In genomic region chr7:135414850-135415439, GRCh38 we compare ENCODE assay signal across 8 cellular contexts.
DNase-seq lines count a peak whose midpoint lies in the region; ATAC-seq, FAIRE-seq and TF ChIP-seq lines count a peak whose summit lies in the region.

No MANE protein-coding gene starts in this region.

- intact Hi-C loops in uterus (cut with DNase I; ENCODE audit: low total_unique reads), result no loop called here

- H3K9me3 ChIP-seq in uterus, result no peaks in the 10 kb centered on the region

- no peaks in the 10 kb centered on the region for H3K4me1 ChIP-seq in uterus

- no peaks in the 10 kb centered on the region for H3K9me3 Mint-ChIP-seq in activated naive CD8-positive, alpha-beta T cell treated with anti-CD3 and anti-CD28 coated beads, Interleukin-2, amount 50 U/mL, for 24 hours

- ATAC-seq in activated naive CD8-positive, alpha-beta T cell treated with anti-CD3 and anti-CD28 coated beads, Interleukin-2, amount 50 U/mL, for 24 hours, result no peak
- ATAC-seq in HG03108 (IDR thresholded peaks at IDR 0.05; ENCODE audit: unreplicated experiment), result no peak

- DNase-seq in CMK (ENCODE audit: low read depth) (peak; percentile 66), GM18507 (ENCODE audit: extremely low spot score, insufficient read length, low read depth) (no peak), NCI-H460 (ENCODE audit: extremely low read depth, low read depth) (peak; percentile 62), kidney glomerular epithelial cell (lab: John Stamatoyannopoulos, UW) (peak; percentile 10), uterus (no peak), NCI-H510A (lab: John Stamatoyannopoulos, UW) (no peak)
- peak; percentile 34 for DNase-seq in activated naive CD8-positive, alpha-beta T cell treated with anti-CD3 and anti-CD28 coated beads, Interleukin-2, amount 50 U/mL, for 24 hours

- no peak for TF ChIP-seq POLR2A in uterus (IDR thresholded peaks at IDR 0.05)

- H3K4me1 Mint-ChIP-seq in activated naive CD8-positive, alpha-beta T cell treated with anti-CD3 and anti-CD28 coated beads, Interleukin-2, amount 50 U/mL, for 24 hours, result peaks cover 4% of the 10 kb centered on the region

- no peak overlapping the region for H3K27ac ChIP-seq in uterus

- no peak overlapping the region for H3K4me3 Mint-ChIP-seq in activated naive CD8-positive, alpha-beta T cell treated with anti-CD3 and anti-CD28 coated beads, Interleukin-2, amount 50 U/mL, for 24 hours

- no peak overlapping the region for H3K4me3 ChIP-seq in uterus

- no peak overlapping the region for H3K27ac Mint-ChIP-seq in activated naive CD8-positive, alpha-beta T cell treated with anti-CD3 and anti-CD28 coated beads, Interleukin-2, amount 50 U/mL, for 24 hours

- H3K36me3 Mint-ChIP-seq in activated naive CD8-positive, alpha-beta T cell treated with anti-CD3 and anti-CD28 coated beads, Interleukin-2, amount 50 U/mL, for 24 hours (ENCODE audit: low read depth), result peaks cover 21% of the 10 kb centered on the region

- no peaks in the 10 kb centered on the region for H3K36me3 ChIP-seq in uterus

- no peaks in the 10 kb centered on the region for H3K27me3 Mint-ChIP-seq in activated naive CD8-positive, alpha-beta T cell treated with anti-CD3 and anti-CD28 coated beads, Interleukin-2, amount 50 U/mL, for 24 hours

- TF ChIP-seq CTCF in uterus (IDR thresholded peaks at IDR 0.05), result peak in 3 of 4 experiments; percentile 9 to 30 (median 12)

- no peaks in the 10 kb centered on the region for H3K27me3 ChIP-seq in uterus

- FAIRE-seq in GM18507 (lab: Jason Lieb, UNC), result peak; percentile 60

Comparison
In these comparisons a context has a peak if more than half of its experiments do, and no peak if none do; other contexts are left out.
1. DNase-seq: peak in CMK (single experiment), NCI-H460 (single experiment), activated naive CD8-positive, alpha-beta T cell treated with anti-CD3 and anti-CD28 coated beads, Interleukin-2, amount 50 U/mL, for 24 hours (single experiment) and kidney glomerular epithelial cell (single experiment); none in GM18507 (single experiment), uterus (0 of 2) and NCI-H510A (single experiment).